Comparison of ENCODE assay signal across 1 cellular context in genomic region chr13:49936085-49936942, GRCh38.
TF ChIP-seq lines count a peak whose summit lies in the region.

Gene SPRYD7 (minus strand): TSS chr13:49936340. CDS start chr13:49936235, 105 bp downstream.

TF ChIP-seq in K562, 482 proteins besides CTCF, POLR2A, EP300 and RAD21 (continued from another document):
- TF ChIP-seq, protein P1, sequence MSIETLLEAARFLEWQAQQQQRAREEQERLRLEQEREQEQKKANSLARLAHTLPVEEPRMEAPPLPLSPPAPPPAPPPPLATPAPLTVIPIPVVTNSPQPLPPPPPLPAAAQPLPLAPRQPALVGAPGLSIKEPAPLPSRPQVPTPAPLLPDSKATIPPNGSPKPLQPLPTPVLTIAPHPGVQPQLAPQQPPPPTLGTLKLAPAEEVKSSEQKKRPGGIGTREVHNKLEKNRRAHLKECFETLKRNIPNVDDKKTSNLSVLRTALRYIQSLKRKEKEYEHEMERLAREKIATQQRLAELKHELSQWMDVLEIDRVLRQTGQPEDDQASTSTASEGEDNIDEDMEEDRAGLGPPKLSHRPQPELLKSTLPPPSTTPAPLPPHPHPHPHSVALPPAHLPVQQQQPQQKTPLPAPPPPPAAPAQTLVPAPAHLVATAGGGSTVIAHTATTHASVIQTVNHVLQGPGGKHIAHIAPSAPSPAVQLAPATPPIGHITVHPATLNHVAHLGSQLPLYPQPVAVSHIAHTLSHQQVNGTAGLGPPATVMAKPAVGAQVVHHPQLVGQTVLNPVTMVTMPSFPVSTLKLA (conservative IDR thresholded peaks at IDR 0.05): peak; percentile 37 to 80; a peak in 3 of 4 replicates
- TF ChIP-seq ETS1 (conservative IDR thresholded peaks at IDR 0.05; ENCODE audit: control insufficient read depth, low read depth, low read length): 0 out of 2 replicates have a peak, but pooled peaks have one; percentile 23
- no peak for TF ChIP-seq ELF2 (CRISPR knock-in tag; IDR thresholded peaks at IDR 0.05)
- TF ChIP-seq, protein P2, sequence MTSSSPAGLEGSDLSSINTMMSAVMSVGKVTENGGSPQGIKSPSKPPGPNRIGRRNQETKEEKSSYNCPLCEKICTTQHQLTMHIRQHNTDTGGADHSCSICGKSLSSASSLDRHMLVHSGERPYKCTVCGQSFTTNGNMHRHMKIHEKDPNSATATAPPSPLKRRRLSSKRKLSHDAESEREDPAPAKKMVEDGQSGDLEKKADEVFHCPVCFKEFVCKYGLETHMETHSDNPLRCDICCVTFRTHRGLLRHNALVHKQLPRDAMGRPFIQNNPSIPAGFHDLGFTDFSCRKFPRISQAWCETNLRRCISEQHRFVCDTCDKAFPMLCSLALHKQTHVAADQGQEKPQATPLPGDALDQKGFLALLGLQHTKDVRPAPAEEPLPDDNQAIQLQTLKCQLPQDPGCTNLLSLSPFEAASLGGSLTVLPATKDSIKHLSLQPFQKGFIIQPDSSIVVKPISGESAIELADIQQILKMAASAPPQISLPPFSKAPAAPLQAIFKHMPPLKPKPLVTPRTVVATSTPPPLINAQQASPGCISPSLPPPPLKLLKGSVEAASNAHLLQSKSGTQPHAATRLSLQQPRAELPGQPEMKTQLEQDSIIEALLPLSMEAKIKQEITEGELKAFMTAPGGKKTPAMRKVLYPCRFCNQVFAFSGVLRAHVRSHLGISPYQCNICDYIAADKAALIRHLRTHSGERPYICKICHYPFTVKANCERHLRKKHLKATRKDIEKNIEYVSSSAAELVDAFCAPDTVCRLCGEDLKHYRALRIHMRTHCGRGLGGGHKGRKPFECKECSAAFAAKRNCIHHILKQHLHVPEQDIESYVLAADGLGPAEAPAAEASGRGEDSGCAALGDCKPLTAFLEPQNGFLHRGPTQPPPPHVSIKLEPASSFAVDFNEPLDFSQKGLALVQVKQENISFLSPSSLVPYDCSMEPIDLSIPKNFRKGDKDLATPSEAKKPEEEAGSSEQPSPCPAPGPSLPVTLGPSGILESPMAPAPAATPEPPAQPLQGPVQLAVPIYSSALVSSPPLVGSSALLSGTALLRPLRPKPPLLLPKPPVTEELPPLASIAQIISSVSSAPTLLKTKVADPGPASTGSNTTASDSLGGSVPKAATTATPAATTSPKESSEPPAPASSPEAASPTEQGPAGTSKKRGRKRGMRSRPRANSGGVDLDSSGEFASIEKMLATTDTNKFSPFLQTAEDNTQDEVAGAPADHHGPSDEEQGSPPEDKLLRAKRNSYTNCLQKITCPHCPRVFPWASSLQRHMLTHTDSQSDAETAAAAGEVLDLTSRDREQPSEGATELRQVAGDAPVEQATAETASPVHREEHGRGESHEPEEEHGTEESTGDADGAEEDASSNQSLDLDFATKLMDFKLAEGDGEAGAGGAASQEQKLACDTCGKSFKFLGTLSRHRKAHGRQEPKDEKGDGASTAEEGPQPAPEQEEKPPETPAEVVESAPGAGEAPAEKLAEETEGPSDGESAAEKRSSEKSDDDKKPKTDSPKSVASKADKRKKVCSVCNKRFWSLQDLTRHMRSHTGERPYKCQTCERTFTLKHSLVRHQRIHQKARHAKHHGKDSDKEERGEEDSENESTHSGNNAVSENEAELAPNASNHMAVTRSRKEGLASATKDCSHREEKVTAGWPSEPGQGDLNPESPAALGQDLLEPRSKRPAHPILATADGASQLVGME (CRISPR knock-in tag; IDR thresholded peaks at IDR 0.05): peak; percentile 72; the same call in 1 of the 2 replicates
- 0 out of 2 replicates have a peak, but pooled peaks have one; percentile 12 for TF ChIP-seq C11orf30 (IDR thresholded peaks at IDR 0.05; ENCODE audit: low read depth)
- peak; percentile 58 for TF ChIP-seq HCFC1 (IDR thresholded peaks at IDR 0.05; ENCODE audit: low read depth, low read length)
- TF ChIP-seq JUND (IDR thresholded peaks at IDR 0.05; ENCODE audit: borderline replicate concordance, low read depth, low read length): peak; percentile 28; the same call in 1 of the 2 replicates
- no peak; the same call in 2 of the 3 replicates for TF ChIP-seq JUND (tag; IDR thresholded peaks at IDR 0.05; ENCODE audit: borderline replicate concordance, low read depth, low read length)
TF ChIP-seq in K562: peak in this region for 91.
